In the genomic region with DNA sequence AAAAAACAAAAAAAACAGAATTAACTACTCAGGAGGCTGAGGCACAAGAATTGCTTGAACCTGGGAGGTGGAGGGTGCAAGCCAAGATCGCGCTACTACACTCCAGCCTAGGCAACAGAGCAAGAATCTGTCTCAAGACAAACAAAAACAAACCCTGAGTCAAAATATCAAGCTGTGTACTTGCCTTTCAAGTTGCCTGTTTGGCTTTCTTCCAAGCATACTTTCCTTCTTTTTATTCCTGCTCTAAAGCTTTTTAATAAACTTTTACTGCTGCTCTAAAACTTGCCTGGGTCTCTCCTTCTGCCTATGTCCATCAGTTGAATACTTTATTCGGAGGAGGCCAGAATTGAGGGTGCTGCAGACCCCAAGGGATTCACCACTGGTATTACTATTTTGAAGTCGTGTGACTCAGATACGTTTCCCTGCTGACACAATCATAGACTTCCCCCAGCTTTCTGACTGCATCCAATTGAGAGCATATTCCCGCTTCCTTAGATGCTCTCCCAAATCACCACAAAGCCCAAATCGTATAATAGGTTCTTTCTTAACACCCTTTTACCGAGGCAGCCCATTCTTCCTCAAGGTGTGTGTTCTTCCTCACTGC, we compare ENCODE assay signal across 30 cellular contexts. TPM values are rescaled to one million over a fixed set of nuclear protein-coding genes. Genes with fewer than 3 reads are reported as not detected.
DNase-seq lines count a peak whose midpoint lies in the region; ATAC-seq and TF ChIP-seq lines count a peak whose summit lies in the region.
"Had no signal": no experiment of that assay in that cellular context is flagged by ENCODE, and none has a peak within 500 bp of the region (broad histone marks: within the 10 kb centered on the region; RNA-seq: fewer than 3 reads in every experiment).

No MANE protein-coding gene starts in this region.

- no peak for TF ChIP-seq CTCF in CD4-positive, alpha-beta T cell (IDR thresholded peaks at IDR 0.05)
- no peak for TF ChIP-seq CTCF in PC-3 (conservative IDR thresholded peaks at IDR 0.05; ENCODE audit: low read depth, low read length)

- H3K27ac ChIP-seq in CD4-positive, alpha-beta T cell (ENCODE audit: low read depth, low read length): no peak overlapping the region
- H3K27ac ChIP-seq in PC-3 (ENCODE audit: low read length): no peak overlapping the region
- H3K27ac ChIP-seq in caudate nucleus (ENCODE audit: low read depth, low read length): peak overlapping the region; percentile 21
- H3K27ac ChIP-seq: epithelial cell of prostate, hepatocyte, HL-60, right atrium auricular region, thoracic aorta had no signal

- H3K27ac Mint-ChIP-seq in CD4-positive, alpha-beta T cell: no peak overlapping the region
- H3K27ac Mint-ChIP-seq: CD14-positive monocyte; naive thymus-derived CD4-positive, alpha-beta T cell had no signal

- H3K79me2 ChIP-seq in PC-3 (ENCODE audit: low read length): peaks cover 15% of the 10 kb centered on the region

- no peak overlapping the region for H3K4me2 ChIP-seq in PC-3 (ENCODE audit: low read length)
- H3K4me2 ChIP-seq: hepatocyte, SK-N-SH had no signal

- H3K9me3 Mint-ChIP-seq in CD4-positive, alpha-beta T cell: no peaks in the 10 kb centered on the region
- H3K9me3 Mint-ChIP-seq: naive thymus-derived CD4-positive, alpha-beta T cell had no signal

- no peaks in the 10 kb centered on the region for H4K20me1 ChIP-seq in PC-3 (ENCODE audit: low read length)

- no peak overlapping the region for H2AFZ ChIP-seq in PC-3 (ENCODE audit: low read length)
- H2AFZ ChIP-seq: hepatocyte had no signal

- intact Hi-C loops in CD4-positive, alpha-beta T cell (cut with DNase I, micrococcal nuclease): loop anchor here in 1 of 2 experiments (10.0 kb wide), 1 partner anchor 631 kb away; a partner anchor contains a TSS
- intact Hi-C loops in PC-3 (cut with micrococcal nuclease) (no loop called here), head of caudate nucleus (cut with DNase I) (loop anchor here (10.0 kb wide), 2 partner anchors 519 to 659 kb away; a partner anchor contains a TSS), left colon (cut with DNase I, micrococcal nuclease) (no loop called here)

- no peaks in the 10 kb centered on the region for H3K36me3 ChIP-seq in PC-3 (ENCODE audit: low read depth, low read length)
- H3K36me3 ChIP-seq: right atrium auricular region, thoracic aorta had no signal

- peak overlapping the region; percentile 43 for H3K4me3 Mint-ChIP-seq in CD4-positive, alpha-beta T cell
- H3K4me3 Mint-ChIP-seq: CD14-positive monocyte; naive thymus-derived CD4-positive, alpha-beta T cell had no signal

- H3K27me3 ChIP-seq in CD4-positive, alpha-beta T cell (ENCODE audit: control insufficient read depth, insufficient read depth, low read length): no peaks in the 10 kb centered on the region
- H3K27me3 ChIP-seq in PC-3 (ENCODE audit: low read length): no peaks in the 10 kb centered on the region
- H3K27me3 ChIP-seq: hepatocyte, right atrium auricular region had no signal

- no peaks in the 10 kb centered on the region for H3F3A ChIP-seq in PC-3 (ENCODE audit: low read length, unreplicated experiment)

- BruUV-seq in PC-3 (replicated peaks; lab: Mats Ljungman, UMichigan): no TSS peak

- POLR2A ChIA-PET in CD4-positive, alpha-beta T cell (lab: Charles Lee): no interaction called here
- POLR2A ChIA-PET in PC-3 (lab: Charles Lee; ENCODE audit: unreplicated experiment): no interaction called here

- no peaks in the 10 kb centered on the region for H3K9me3 ChIP-seq in CD4-positive, alpha-beta T cell (ENCODE audit: control insufficient read depth, low read length)
- H3K9me3 ChIP-seq in PC-3 (ENCODE audit: low read length): no peaks in the 10 kb centered on the region
- H3K9me3 ChIP-seq: right atrium auricular region, thoracic aorta had no signal

- DNase-seq in CD4-positive, alpha-beta T cell: no peak
- peak; percentile 12 for DNase-seq in PC-3
- DNase-seq in caudate nucleus (lab: John Stamatoyannopoulos, UW): no peak
- peak; percentile 15 for DNase-seq in midbrain (lab: John Stamatoyannopoulos, UW)
- no peak for DNase-seq in head of caudate nucleus
- DNase-seq in left colon: no peak
- no peak for DNase-seq in SW 1271 (lab: John Stamatoyannopoulos, UW)
- DNase-seq: activated CD4-positive, alpha-beta T cell treated with anti-CD3 and anti-CD28 coated beads for 4 hours; activated CD8-positive, alpha-beta memory T cell treated with anti-CD3 and anti-CD28 coated beads for 24 hours; activated gamma-delta T cell; activated T-cell treated with anti-CD3 and anti-CD28 coated beads, Interleukin-2, amount 50 U/mL, for 1 hour; central memory CD4-positive, alpha-beta T cell; H7; mesendoderm; naive thymus-derived CD4-positive, alpha-beta T cell; NCI-H1105; NCI-H2029; NCI-H82; SK-N-SH; stimulated activated naive CD8-positive, alpha-beta T cell treated with anti-CD3 and anti-CD28 coated beads, Interleukin-15, Interleukin-2, amounts not matched to agents 100 U/mL and 50 U/mL, for 24 hours; T-helper 2 cell had no signal

- CTCF ChIA-PET in CD4-positive, alpha-beta T cell (lab: Charles Lee): interaction anchor here (1.2 kb wide), 1 partner anchor 10 kb away, joined by 3 read pairs; no protein-coding TSS in a partner anchor
- CTCF ChIA-PET in PC-3 (lab: Charles Lee): no interaction called here

- ATAC-seq in CD4-positive, alpha-beta T cell (ENCODE audit: poor library complexity): no peak
- no peak for ATAC-seq in PC-3
- ATAC-seq in GM18861 (IDR thresholded peaks at IDR 0.05; ENCODE audit: unreplicated experiment): no peak
- no peak for ATAC-seq in left colon
- ATAC-seq: naive thymus-derived CD4-positive, alpha-beta T cell; stimulated activated naive CD8-positive, alpha-beta T cell treated with anti-CD3 and anti-CD28 coated beads, Interleukin-15, Interleukin-2, amounts not matched to agents 100 U/mL and 50 U/mL, for 24 hours had no signal

- H3K4me1 Mint-ChIP-seq in CD4-positive, alpha-beta T cell (ENCODE audit: low read depth): peaks cover 31% of the 10 kb centered on the region

- peaks cover 24% of the 10 kb centered on the region for H3K4me1 ChIP-seq in PC-3 (ENCODE audit: insufficient read depth, low read length)

- no peaks in the 10 kb centered on the region for H3K9me2 ChIP-seq in PC-3 (replicated peaks; ENCODE audit: low read length)
- H3K9me2 ChIP-seq: SK-N-SH had no signal

- H3K36me3 Mint-ChIP-seq in CD4-positive, alpha-beta T cell (ENCODE audit: low read depth): peaks cover 15% of the 10 kb centered on the region
- H3K36me3 Mint-ChIP-seq: CD14-positive monocyte had no signal

- H3K4me3 ChIP-seq in PC-3 (ENCODE audit: low read length): no peak overlapping the region
- H3K4me3 ChIP-seq: hepatocyte, right atrium auricular region, thoracic aorta had no signal

- no peak overlapping the region for H3K9ac ChIP-seq in PC-3 (ENCODE audit: low read length)
- H3K9ac ChIP-seq: SK-N-SH had no signal

- no peaks in the 10 kb centered on the region for H3K27me3 Mint-ChIP-seq in CD4-positive, alpha-beta T cell

RNA-seq across cellular contexts. Expression of a gene that starts 3.5 kb away (rescaled TPM):
- 10 to 100 TPM; 28.2 to 28.8 TPM for total RNA-seq in CD4-positive, alpha-beta T cell
- total RNA-seq in PC-3 (2014; rRNA removed): 43.3 and 69.6 TPM in 2 replicates
- total RNA-seq in left colon: 10 to 100 TPM; 17.1 to 25.1 TPM

RNA-seq across cellular contexts. Expression of a gene that starts 52.9 kb away (rescaled TPM):
- not detected for total RNA-seq in CD4-positive, alpha-beta T cell
- total RNA-seq in PC-3 (2014; rRNA removed) (not detected in 2 replicates), left colon (not detected)
- total RNA-seq: frontal cortex; H7; hepatocyte; naive thymus-derived CD4-positive, alpha-beta T cell; omental fat pad; thoracic aorta had no signal

Comparison
In these comparisons a context has a peak if more than half of its experiments do, and no peak if none do; other contexts are left out.
1. DNase-seq: peak in PC-3 (single experiment) and midbrain (single experiment); none in CD4-positive, alpha-beta T cell (0 of 10), caudate nucleus (0 of 61), head of caudate nucleus (0 of 42), left colon (0 of 2) and SW 1271 (0 of 2).